In genomic region chr10:50387736-50388081, GRCh38 we compare ENCODE assay signal across 15 cellular contexts.
DNase-seq lines count a peak whose midpoint lies in the region; ATAC-seq, FAIRE-seq and TF ChIP-seq lines count a peak whose summit lies in the region.
"Had no signal": no experiment of that assay in that cellular context is flagged by ENCODE, and none has a peak within 500 bp of the region (broad histone marks: within the 10 kb centered on the region; RNA-seq: fewer than 3 reads in every experiment).

No MANE protein-coding gene starts in this region.

- FAIRE-seq in GM12891 (lab: Jason Lieb, UNC): peak; percentile 66

- ATAC-seq in GM19351 (IDR thresholded peaks at IDR 0.05; ENCODE audit: unreplicated experiment): peak; percentile 53
- ATAC-seq in HG02798 (IDR thresholded peaks at IDR 0.05; ENCODE audit: poor library complexity, unreplicated experiment): peak; percentile 69
- ATAC-seq: effector memory CD8-positive, alpha-beta T cell had no signal

- no peak for TF ChIP-seq POLR2A in GM12891 (IDR thresholded peaks at IDR 0.05; ENCODE audit: low read depth, low read length)

- DNase-seq in GM12891 (ENCODE audit: insufficient read length, low spot score): no peak
- DNase-seq in NAMALWA (ENCODE audit: low spot score): peak; percentile 31
- DNase-seq in HuH-7 (ENCODE audit: low spot score): no peak
- no peak for DNase-seq in NCI-H2081 treated with DMSO at 0.1 percent for 48 hours (lab: John Stamatoyannopoulos, UW)
- DNase-seq in SHP77 treated with DMSO at 0.1 percent for 48 hours (lab: John Stamatoyannopoulos, UW): no peak
- DNase-seq in RKO (ENCODE audit: low spot score): no peak
- DNase-seq: effector memory CD8-positive, alpha-beta T cell; EL; KG1; left ventricle myocardium inferior; NCI-H2171; nucleus accumbens; T-helper 9 cell had no signal

TF ChIP-seq in GM12891, 5 proteins besides CTCF, POLR2A, EP300 and RAD21:
- peak; percentile 43; the same call in 1 of the 2 replicates for TF ChIP-seq SPI1 (IDR thresholded peaks at IDR 0.05; ENCODE audit: low read depth, low read length)
- no peak for TF ChIP-seq PAX5 (IDR thresholded peaks at IDR 0.05; ENCODE audit: insufficient read depth, low read length, severe bottlenecking)
- TF ChIP-seq POU2F2 (IDR thresholded peaks at IDR 0.05; ENCODE audit: low read depth, low read length): no peak
- no peak for TF ChIP-seq POLR2AphosphoS5 (IDR thresholded peaks at IDR 0.05; ENCODE audit: low read depth, low read length)
- no peak for TF ChIP-seq TAF1 (IDR thresholded peaks at IDR 0.05; ENCODE audit: low read depth, low read length)
